Comparison of ENCODE assay signal across 33 cellular contexts in the genomic region with DNA sequence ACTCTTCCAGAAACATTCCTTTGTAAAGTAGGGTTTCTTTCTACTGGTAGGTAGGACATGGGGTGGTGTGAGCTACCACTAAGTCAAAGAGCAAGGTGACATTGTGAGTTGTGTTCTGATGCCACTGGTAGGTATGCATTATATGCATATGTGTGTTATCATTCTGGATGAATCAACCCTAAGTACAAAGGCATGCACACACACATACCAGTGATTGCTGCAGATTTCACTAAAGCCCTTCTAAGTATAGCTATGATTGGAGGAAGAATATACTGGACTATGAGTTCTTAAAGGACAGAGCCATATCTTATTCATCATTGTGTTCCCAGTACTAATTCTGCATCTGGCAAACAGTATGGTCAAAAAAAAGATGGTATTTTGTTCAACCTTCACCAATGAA.
"Had no signal": no experiment of that assay in that cellular context is flagged by ENCODE, and none has a peak within 500 bp of the region (broad histone marks: within the 10 kb centered on the region; RNA-seq: fewer than 3 reads in every experiment).

No MANE protein-coding gene starts in this region.

- ATAC-seq: activated CD4-positive, alpha-beta T cell treated with anti-CD3 and anti-CD28 coated beads for 36 hours; activated CD8-positive, alpha-beta T cell treated with anti-CD3 and anti-CD28 coated beads for 36 hours; activated naive CD4-positive, alpha-beta T cell treated with anti-CD3 and anti-CD28 coated beads, Interleukin-2, amount 50 U/mL, for 72 hours; activated T-cell treated with anti-CD3 and anti-CD28 coated beads, Interleukin-2, amount 50 U/mL, for 4 hours; activated T-cell treated with anti-CD3 and anti-CD28 coated beads, Interleukin-2, amount 50 U/mL, for 72 hours; activated T-helper 17 cell treated with anti-CD3 and anti-CD28 coated beads, Interleukin-2, amount 50 U/mL, for 72 hours; body of pancreas had no signal

- FAIRE-seq: astrocyte, TTC549 had no signal

- DNase-seq: activated B cell treated with CpG ODN at 0.5 μM for 24 hours; activated CD4-positive, alpha-beta T cell treated with anti-CD3 and anti-CD28 coated beads for 36 hours; activated CD4-positive, alpha-beta T cell treated with anti-CD3 and anti-CD28 coated beads for 48 hours; activated CD4-positive, alpha-beta T cell treated with anti-CD3 and anti-CD28 coated beads, Interleukin-2, amount 10 ng/mL, durations not matched to agents 7 days and 5 days; activated CD4-positive, alpha-beta T cell treated with anti-CD3 and anti-CD28 coated beads, Interleukin-2, amount 50 U/mL, for 48 hours; activated CD4-positive, CD25-positive, alpha-beta regulatory T cell treated with anti-CD3 and anti-CD28 coated beads, Interleukin-2, amount 50 U/mL, for 72 hours; activated CD8-positive, alpha-beta memory T cell treated with anti-CD3 and anti-CD28 coated beads, Interleukin-2, amount 50 U/mL, for 4 hours; activated CD8-positive, alpha-beta T cell treated with anti-CD3 and anti-CD28 coated beads for 36 hours; activated effector memory CD4-positive, alpha-beta T cell treated with anti-CD3 and anti-CD28 coated beads, Interleukin-2, amount 50 U/mL, for 16 hours; activated gamma-delta T cell treated with Interleukin-2 at 50 U/mL for 16 hours; activated naive CD4-positive, alpha-beta T cell; activated naive CD4-positive, alpha-beta T cell treated with anti-CD3 and anti-CD28 coated beads for 36 hours; activated naive CD4-positive, alpha-beta T cell treated with anti-CD3 and anti-CD28 coated beads, Interleukin-2, amount 50 U/mL, for 16 hours; activated naive CD8-positive, alpha-beta T cell treated with anti-CD3 and anti-CD28 coated beads for 36 hours; activated T-cell treated with anti-CD3 and anti-CD28 coated beads for 4 hours; activated T-cell treated with anti-CD3 and anti-CD28 coated beads, Interleukin-2, amount 50 U/mL, for 1 hour; activated T-cell treated with anti-CD3 and anti-CD28 coated beads, Interleukin-2, amount 50 U/mL, for 4 hours; activated T-cell treated with anti-CD3 and anti-CD28 coated beads, Interleukin-2, amount 50 U/mL, for 72 hours; adrenal gland; amniotic stem cell; aorta; body of pancreas; brain microvascular endothelial cell; T-helper 1 cell; T-helper 2 cell; T-helper 9 cell had no signal

- H3K4me3 ChIP-seq: adrenal gland, body of pancreas, breast epithelium, cardiac muscle cell had no signal

- H3K27ac ChIP-seq: adrenal gland, body of pancreas, brain microvascular endothelial cell, breast epithelium, cardiac muscle cell, VCaP had no signal

- H3K36me3 ChIP-seq: adrenal gland, brain microvascular endothelial cell, breast epithelium, cardiac muscle cell had no signal

- H3K27me3 ChIP-seq: adrenal gland, body of pancreas, brain microvascular endothelial cell, breast epithelium, cardiac muscle cell had no signal

- H3K4me1 ChIP-seq: adrenal gland, body of pancreas, breast epithelium had no signal
